In genomic region chrX:96770315-96770714, GRCh38 we compare ENCODE assay signal across 10 cellular contexts.
DNase-seq lines count a peak whose midpoint lies in the region; TF ChIP-seq lines count a peak whose summit lies in the region.
"Had no signal": no experiment of that assay in that cellular context is flagged by ENCODE, and none has a peak within 500 bp of the region (broad histone marks: within the 10 kb centered on the region; RNA-seq: fewer than 3 reads in every experiment).

No MANE protein-coding gene starts in this region.

- no peak for TF ChIP-seq CTCF in DOHH2 (IDR thresholded peaks at IDR 0.05; ENCODE audit: low read depth, low read length, poor library complexity, severe bottlenecking)
- TF ChIP-seq CTCF in mammary epithelial cell (conservative IDR thresholded peaks at IDR 0.05 in 1 of 2, IDR thresholded peaks at IDR 0.05 in 1 of 2; ENCODE audit: extremely low read depth in 1 of 2, insufficient read depth in 1 of 2, low read depth in 1 of 2, low read length in 2 of 2) = peak; percentile 23 to 46
- TF ChIP-seq CTCF in neural cell (IDR thresholded peaks at IDR 0.05; ENCODE audit: poor library complexity, severe bottlenecking) = peak; percentile 65

- H3K36me3 Mint-ChIP-seq in activated T-helper 1 cell treated with anti-CD3 and anti-CD28 coated beads, Interleukin-12 subunit alpha, Interleukin-12 subunit beta, Interleukin-2, Interleukin-4 antibody, amounts not matched to agents 30 ng/mL and 10 ng/mL and 1 ng/mL, durations not matched to agents 14 hours and 24 hours and 36 hours (ENCODE audit: low read depth) = no peaks in the 10 kb centered on the region

- TF ChIP-seq RAD21 in neural cell (conservative IDR thresholded peaks at IDR 0.05) = peak; percentile 78

- TF ChIP-seq EP300 in neural cell (conservative IDR thresholded peaks at IDR 0.05; ENCODE audit: poor library complexity, severe bottlenecking) = no peak

- intact Hi-C loops in mammary epithelial cell (cut with micrococcal nuclease) = loop anchor here (5.0 kb wide), 1 partner anchor 917 kb away; no protein-coding TSS in a partner anchor
- intact Hi-C loops in activated T-helper 1 cell treated with anti-CD3 and anti-CD28 coated beads, Interleukin-12 subunit alpha, Interleukin-12 subunit beta, Interleukin-2, Interleukin-4 antibody, amounts not matched to agents 30 ng/mL and 10 ng/mL and 1 ng/mL, durations not matched to agents 14 hours and 24 hours and 36 hours (cut with micrococcal nuclease) = no loop called here

- H3K9me2 ChIP-seq in DOHH2 (replicated peaks; ENCODE audit: control insufficient read depth, low read length) = no peaks in the 10 kb centered on the region
- H3K9me2 ChIP-seq in Karpas-422 (replicated peaks; ENCODE audit: insufficient read depth, low read length) = no peaks in the 10 kb centered on the region
- H3K9me2 ChIP-seq in neural cell (ENCODE audit: insufficient read depth, low read length) = no peaks in the 10 kb centered on the region

- H3K4me1 ChIP-seq in DOHH2 (ENCODE audit: control insufficient read depth, low read length) (peaks cover 15% of the 10 kb centered on the region), Karpas-422 (ENCODE audit: low read length) (no peaks in the 10 kb centered on the region), mammary epithelial cell (ENCODE audit: insufficient read depth, low read length) (no peaks in the 10 kb centered on the region)

- CTCF ChIA-PET in mammary epithelial cell (lab: Charles Lee; ENCODE audit: low non-redundant PET) = interaction anchor here (0.8 kb wide), 1 partner anchor 1453 kb away, joined by 6 read pairs; no protein-coding TSS in a partner anchor

- WGBS in mammary epithelial cell (ENCODE audit: low coverage, missing lambda C conversion rate) = 25% methylated on average over 2 of the region's 2 CpGs

- no peaks in the 10 kb centered on the region for H3K9me3 Mint-ChIP-seq in activated T-helper 1 cell treated with anti-CD3 and anti-CD28 coated beads, Interleukin-12 subunit alpha, Interleukin-12 subunit beta, Interleukin-2, Interleukin-4 antibody, amounts not matched to agents 30 ng/mL and 10 ng/mL and 1 ng/mL, durations not matched to agents 14 hours and 24 hours and 36 hours

- no peak overlapping the region for H3K4me3 Mint-ChIP-seq in activated T-helper 1 cell treated with anti-CD3 and anti-CD28 coated beads, Interleukin-12 subunit alpha, Interleukin-12 subunit beta, Interleukin-2, Interleukin-4 antibody, amounts not matched to agents 30 ng/mL and 10 ng/mL and 1 ng/mL, durations not matched to agents 14 hours and 24 hours and 36 hours

- no peaks in the 10 kb centered on the region for H3F3A ChIP-seq in DOHH2 (ENCODE audit: control insufficient read depth, insufficient read depth)
- no peaks in the 10 kb centered on the region for H3F3A ChIP-seq in neural cell (ENCODE audit: insufficient read depth, low read length, poor library complexity, severe bottlenecking)

- H3K4me2 ChIP-seq in DOHH2 (ENCODE audit: low read length) = 0 out of 2 replicates have a peak overlapping the region, but pooled peaks have one; percentile 9
- H3K4me2 ChIP-seq in Karpas-422 (ENCODE audit: low read depth, low read length, poor library complexity, severe bottlenecking) = no peak overlapping the region
- no peak overlapping the region for H3K4me2 ChIP-seq in mammary epithelial cell (ENCODE audit: insufficient read depth, low read depth, low read length)
- no peak overlapping the region for H3K4me2 ChIP-seq in neural cell (ENCODE audit: low read length)

- H3K4me3 ChIP-seq in DOHH2 (ENCODE audit: low read length) = no peak overlapping the region
- no peak overlapping the region for H3K4me3 ChIP-seq in Karpas-422 (ENCODE audit: low read length)
- H3K4me3 ChIP-seq in mammary epithelial cell (replicated peaks in 1 of 3; ENCODE audit: insufficient read depth in 1 of 3, low read depth in 2 of 3, low read length in 3 of 3) = no peak overlapping the region
- no peak overlapping the region for H3K4me3 ChIP-seq in neural cell (ENCODE audit: low read length)

- H3K27me3 Mint-ChIP-seq in activated T-helper 1 cell treated with anti-CD3 and anti-CD28 coated beads, Interleukin-12 subunit alpha, Interleukin-12 subunit beta, Interleukin-2, Interleukin-4 antibody, amounts not matched to agents 30 ng/mL and 10 ng/mL and 1 ng/mL, durations not matched to agents 14 hours and 24 hours and 36 hours (ENCODE audit: insufficient read depth) = no peaks in the 10 kb centered on the region

- H4K20me1 ChIP-seq in DOHH2 (ENCODE audit: control insufficient read depth, insufficient read depth, low read depth, low read length) (no peaks in the 10 kb centered on the region), Karpas-422 (ENCODE audit: insufficient read depth, low read depth, low read length) (no peaks in the 10 kb centered on the region), mammary epithelial cell (ENCODE audit: insufficient read depth, low read length) (no peaks in the 10 kb centered on the region), neural cell (ENCODE audit: insufficient read depth) (no peaks in the 10 kb centered on the region)

- H2AFZ ChIP-seq in Karpas-422 (ENCODE audit: low read length) (no peak overlapping the region), mammary epithelial cell (ENCODE audit: low read depth, low read length) (no peak overlapping the region), neural cell (ENCODE audit: low read depth, low read length) (no peak overlapping the region)

- no peak overlapping the region for H3K27ac ChIP-seq in DOHH2 (ENCODE audit: low read depth, low read length)
- H3K27ac ChIP-seq in Karpas-422 (ENCODE audit: low read length) = no peak overlapping the region
- H3K27ac ChIP-seq in mammary epithelial cell (ENCODE audit: insufficient read depth, low read depth, low read length) = no peak overlapping the region
- H3K27ac ChIP-seq in neural cell (ENCODE audit: low read length) = no peak overlapping the region

- H3K27me3 ChIP-seq in DOHH2 (ENCODE audit: control insufficient read depth, low read length) (no peaks in the 10 kb centered on the region), Karpas-422 (ENCODE audit: low read length) (no peaks in the 10 kb centered on the region), mammary epithelial cell (ENCODE audit: insufficient read depth, low read length) (no peaks in the 10 kb centered on the region), neural cell (ENCODE audit: insufficient read depth, low read depth, low read length) (no peaks in the 10 kb centered on the region)

- dilution Hi-C loops in mammary epithelial cell (cut with HindIII; ENCODE audit: low sequenced_read_pairs) = no loop called here

- no peak overlapping the region for H3K9ac ChIP-seq in Karpas-422 (ENCODE audit: low read length)
- H3K9ac ChIP-seq in mammary epithelial cell (ENCODE audit: insufficient read depth, low read length) = no peak overlapping the region
- no peak overlapping the region for H3K9ac ChIP-seq in neural cell (ENCODE audit: low read length)

- DNase-seq in Karpas-422 (peak; percentile 74), mammary epithelial cell (no peak), NCI-H2227 treated with DMSO at 0.1 percent for 48 hours (lab: John Stamatoyannopoulos, UW) (no peak), mucosa of gallbladder (ENCODE audit: low spot score) (no peak)
- DNase-seq in activated T-helper 1 cell treated with anti-CD3 and anti-CD28 coated beads, Interleukin-12 subunit alpha, Interleukin-12 subunit beta, Interleukin-2, Interleukin-4 antibody, amounts not matched to agents 30 ng/mL and 10 ng/mL and 1 ng/mL, durations not matched to agents 14 hours and 24 hours and 36 hours (ENCODE audit: low spot score) = no peak
- no peak for DNase-seq in central memory CD4-positive, alpha-beta T cell
- DNase-seq: activated T-cell treated with anti-CD3 and anti-CD28 coated beads, Interleukin-2, amount 50 U/mL, for 48 hours; left cardiac atrium had no signal

- no peaks in the 10 kb centered on the region for H3K79me2 ChIP-seq in DOHH2 (ENCODE audit: control insufficient read depth, low read length)
- H3K79me2 ChIP-seq in Karpas-422 (ENCODE audit: low read length) = no peaks in the 10 kb centered on the region
- no peaks in the 10 kb centered on the region for H3K79me2 ChIP-seq in mammary epithelial cell (ENCODE audit: insufficient read depth, low read length)
- no peaks in the 10 kb centered on the region for H3K79me2 ChIP-seq in neural cell (replicated peaks; ENCODE audit: insufficient read depth, low read length)

- H3K9me3 ChIP-seq in DOHH2 (ENCODE audit: control insufficient read depth, insufficient read depth, low read length) (no peaks in the 10 kb centered on the region), Karpas-422 (ENCODE audit: low read length) (no peaks in the 10 kb centered on the region), mammary epithelial cell (replicated peaks; ENCODE audit: insufficient read depth, low read length) (no peaks in the 10 kb centered on the region), neural cell (ENCODE audit: low read length) (no peaks in the 10 kb centered on the region)

- H3K36me3 ChIP-seq in DOHH2 (ENCODE audit: control insufficient read depth, low read length) = no peaks in the 10 kb centered on the region
- H3K36me3 ChIP-seq in Karpas-422 (ENCODE audit: insufficient read depth, low read length) = no peaks in the 10 kb centered on the region
- H3K36me3 ChIP-seq in mammary epithelial cell (ENCODE audit: insufficient read depth, low read length) = no peaks in the 10 kb centered on the region
- H3K36me3 ChIP-seq in neural cell (ENCODE audit: insufficient read depth, low read length) = no peaks in the 10 kb centered on the region

- BruUV-seq in mammary epithelial cell (replicated peaks; lab: Mats Ljungman, UMichigan) = no TSS peak

- H3K4me1 Mint-ChIP-seq in activated T-helper 1 cell treated with anti-CD3 and anti-CD28 coated beads, Interleukin-12 subunit alpha, Interleukin-12 subunit beta, Interleukin-2, Interleukin-4 antibody, amounts not matched to agents 30 ng/mL and 10 ng/mL and 1 ng/mL, durations not matched to agents 14 hours and 24 hours and 36 hours (ENCODE audit: low read depth) = no peaks in the 10 kb centered on the region

- no peak overlapping the region for H3K27ac Mint-ChIP-seq in activated T-helper 1 cell treated with anti-CD3 and anti-CD28 coated beads, Interleukin-12 subunit alpha, Interleukin-12 subunit beta, Interleukin-2, Interleukin-4 antibody, amounts not matched to agents 30 ng/mL and 10 ng/mL and 1 ng/mL, durations not matched to agents 14 hours and 24 hours and 36 hours

- in situ Hi-C loops in mammary epithelial cell (cut with MboI; ENCODE audit: low sequenced_read_pairs in 2 of 2) = no loop called here

TF ChIP-seq in neural cell, 6 proteins besides CTCF, POLR2A, EP300 and RAD21:
- TF ChIP-seq SMC3 (conservative IDR thresholded peaks at IDR 0.05; ENCODE audit: poor library complexity) (peak; percentile 74), EZH2 (IDR thresholded peaks at IDR 0.05; ENCODE audit: borderline replicate concordance, insufficient read depth, low read length, poor library complexity, severe bottlenecking) (no peak)
